9 cellular contexts compared by ENCODE assay signal in genomic region chr5:149943177-149943949, GRCh38. TPM values are rescaled to one million over a fixed set of nuclear protein-coding genes. Genes with fewer than 3 reads are reported as not detected.
DNase-seq lines count a peak whose midpoint lies in the region; ATAC-seq and TF ChIP-seq lines count a peak whose summit lies in the region.
"Not testable (repeated sequence)": the region's sequence is repeated elsewhere in the genome, so short reads cannot be mapped to it uniquely, and the experiment has no call there.
"Had no signal": no experiment of that assay in that cellular context is flagged by ENCODE, and none has a peak within 500 bp of the region (broad histone marks: within the 10 kb centered on the region; RNA-seq: fewer than 3 reads in every experiment).

No MANE protein-coding gene starts in this region.

- not testable (repeated sequence) for H4K20me1 ChIP-seq in hepatocyte (ENCODE audit: insufficient read depth, poor library complexity, severe bottlenecking)

- not testable (repeated sequence) for H2AFZ ChIP-seq in hepatocyte

- H3K79me2 ChIP-seq in hepatocyte: not testable (repeated sequence)

- 59% methylated on average over 6 of the region's 6 CpGs for whole genome bisulfite sequencing in hepatocyte (ENCODE audit: low lambda C conversion rate, missing lambda C conversion rate)

- H3K4me2 ChIP-seq in hepatocyte: peak overlapping the region; percentile 55

- H3K27ac Mint-ChIP-seq in nephron progenitor cell: peak overlapping the region; percentile 92

- not testable (repeated sequence) for TF ChIP-seq CTCF in Panc1 (IDR thresholded peaks at IDR 0.05); breast epithelium (IDR thresholded peaks at IDR 0.05); hepatocyte (IDR thresholded peaks at IDR 0.05; ENCODE audit: poor library complexity); nephron progenitor cell (IDR thresholded peaks at IDR 0.05)

- peaks cover 44% of the 10 kb centered on the region for H3K4me1 Mint-ChIP-seq in nephron progenitor cell

- ATAC-seq in Panc1: not testable (repeated sequence)

- peaks cover 20% of the 10 kb centered on the region for H3K27me3 Mint-ChIP-seq in nephron progenitor cell (ENCODE audit: low read depth, poor library complexity)

- not testable (repeated sequence) for TF ChIP-seq POLR2A in breast epithelium (IDR thresholded peaks at IDR 0.05)

- in situ Hi-C loops in Panc1 (cut with HindIII; ENCODE audit: low pct_unique_long_range_greater_than_20kb, low sequenced_read_pairs): not testable (repeated sequence)

- CTCF ChIA-PET in Panc1 (lab: Charles Lee): not testable (repeated sequence)

- peak; percentile 28 for DNase-seq in NCI-H1092 treated with DMSO at 0.1 percent for 48 hours (lab: John Stamatoyannopoulos, UW)
- not testable (repeated sequence) for DNase-seq in Panc1 (ENCODE audit: low read depth, low spot score); breast epithelium (ENCODE audit: low spot score in 2 of 2); hepatocyte (ENCODE audit: low spot score); nephron progenitor cell

- H3K4me3 Mint-ChIP-seq in nephron progenitor cell: not testable (repeated sequence)

- not testable (repeated sequence) for BruUV-seq in Panc1 (replicated peaks; lab: Mats Ljungman, UMichigan)

- intact Hi-C loops in Panc1 (cut with micrococcal nuclease; ENCODE audit: unreplicated experiment); breast epithelium (cut with DNase I; ENCODE audit: low total_unique reads): not testable (repeated sequence)

- H3K9me3 ChIP-seq in Panc1 (ENCODE audit: control insufficient read depth, insufficient read depth, low read depth, low read length); breast epithelium; hepatocyte (ENCODE audit: low read depth): not testable (repeated sequence)

- H3K36me3 ChIP-seq in Panc1 (ENCODE audit: control insufficient read depth, insufficient read depth, low read length); breast epithelium; hepatocyte (replicated peaks; ENCODE audit: insufficient read depth, low read depth): not testable (repeated sequence)

- not testable (repeated sequence) for H3K9me3 Mint-ChIP-seq in nephron progenitor cell

- H3K27ac ChIP-seq in Panc1 (ENCODE audit: low read length): peak overlapping the region; percentile 67; the same call in 1 of the 2 replicates
- peak overlapping the region; percentile 26 to 32 for H3K27ac ChIP-seq in breast epithelium
- H3K27ac ChIP-seq in hepatocyte: peak overlapping the region; percentile 95

- H3K9me2 ChIP-seq in hepatocyte (replicated peaks; ENCODE audit: insufficient read depth): not testable (repeated sequence)

- H3K4me3 ChIP-seq in Panc1 (ENCODE audit: low read depth in 2 of 2, low read length in 2 of 2); breast epithelium; hepatocyte: not testable (repeated sequence)

- not testable (repeated sequence) for H3K36me3 Mint-ChIP-seq in nephron progenitor cell (ENCODE audit: low read depth)

- POLR2A ChIA-PET in Panc1 (lab: Charles Lee): interaction anchor here (0.6 kb wide), 1 partner anchor 117 kb away, joined by 4 read pairs; no protein-coding TSS in a partner anchor

- H3K4me1 ChIP-seq in Panc1 (ENCODE audit: control insufficient read depth, insufficient read depth, low read length) (peaks cover 38% of the 10 kb centered on the region), hepatocyte (ENCODE audit: insufficient read depth) (peaks cover 70% of the 10 kb centered on the region)
- not testable (repeated sequence) for H3K4me1 ChIP-seq in breast epithelium

- H3K27me3 ChIP-seq in Panc1 (ENCODE audit: control insufficient read depth, insufficient read depth, low read length); breast epithelium; hepatocyte: not testable (repeated sequence)

RNA-seq across cellular contexts. Expression of gene PDE6A, which starts 1.2 kb away (rescaled TPM):
- total RNA-seq in Panc1 (2021; ENCODE audit: unreplicated experiment) (0.33 TPM), breast epithelium (under 1 TPM in 2 of 3 donors, not detected in 1; under 0.01 to 0.15 TPM), hepatocyte (3.6 and 4.6 TPM in 2 replicates)
- polyA plus RNA-seq in Panc1 (2012; ENCODE audit: insufficient read length): 0.15 TPM
- 3.7 and 3.9 TPM in 2 replicates for polyA plus RNA-seq in hepatocyte
- total RNA-seq: CD8-positive, alpha-beta memory T cell; GM23248; HT1080; IMR-90 had no signal
- polyA plus RNA-seq: CD8-positive, alpha-beta memory T cell; GM23248; IMR-90 had no signal

RNA-seq across cellular contexts. Expression of gene SLC26A2, which starts 17.2 kb away (rescaled TPM):
- 111 TPM for total RNA-seq in Panc1 (2021; ENCODE audit: unreplicated experiment)
- 33.9 TPM for polyA plus RNA-seq in Panc1 (2012; ENCODE audit: insufficient read length)
- total RNA-seq in breast epithelium: 100 to 1,000 TPM in 1 of 3 donors, 10 to 100 TPM in 2; 10.6 to 103 (median 30.2) TPM
- 160 TPM in 2 replicates for total RNA-seq in hepatocyte
- 33.7 and 45.7 TPM in 2 replicates for polyA plus RNA-seq in hepatocyte

RNA-seq across cellular contexts. Expression of gene TIGD6, which starts 57.1 kb away (rescaled TPM):
- total RNA-seq in Panc1 (2021; ENCODE audit: unreplicated experiment): 7.1 TPM
- polyA plus RNA-seq in Panc1 (2012; ENCODE audit: insufficient read length): 3.5 TPM
- total RNA-seq in breast epithelium: 10 to 100 TPM in 1 of 3 donors, 1 to 10 TPM in 2; 5.6 to 11.0 (median 5.6) TPM
- total RNA-seq in hepatocyte: 4.6 and 5.0 TPM in 2 replicates
- polyA plus RNA-seq in hepatocyte: 4.5 and 4.6 TPM in 2 replicates

RNA-seq across cellular contexts. Expression of gene HMGXB3, which starts 57.2 kb away (rescaled TPM):
- 56.2 TPM for total RNA-seq in Panc1 (2021; ENCODE audit: unreplicated experiment)
- polyA plus RNA-seq in Panc1 (2012; ENCODE audit: insufficient read length): 33.8 TPM
- 10 to 100 TPM; 35.2 to 80.9 (median 57.7) TPM for total RNA-seq in breast epithelium
- total RNA-seq in hepatocyte: 32.8 and 47.5 TPM in 2 replicates
- polyA plus RNA-seq in hepatocyte: 23.4 and 24.6 TPM in 2 replicates

Comparison
In these comparisons a context has a peak if more than half of its experiments do, and no peak if none do; other contexts are left out.
1. H3K27ac ChIP-seq: peak in every context shown above with its lines; median percentile 95 in hepatocyte; 67 in Panc1; 29 in breast epithelium.